ENCODE assay signal across 8 cellular contexts in the genomic region with DNA sequence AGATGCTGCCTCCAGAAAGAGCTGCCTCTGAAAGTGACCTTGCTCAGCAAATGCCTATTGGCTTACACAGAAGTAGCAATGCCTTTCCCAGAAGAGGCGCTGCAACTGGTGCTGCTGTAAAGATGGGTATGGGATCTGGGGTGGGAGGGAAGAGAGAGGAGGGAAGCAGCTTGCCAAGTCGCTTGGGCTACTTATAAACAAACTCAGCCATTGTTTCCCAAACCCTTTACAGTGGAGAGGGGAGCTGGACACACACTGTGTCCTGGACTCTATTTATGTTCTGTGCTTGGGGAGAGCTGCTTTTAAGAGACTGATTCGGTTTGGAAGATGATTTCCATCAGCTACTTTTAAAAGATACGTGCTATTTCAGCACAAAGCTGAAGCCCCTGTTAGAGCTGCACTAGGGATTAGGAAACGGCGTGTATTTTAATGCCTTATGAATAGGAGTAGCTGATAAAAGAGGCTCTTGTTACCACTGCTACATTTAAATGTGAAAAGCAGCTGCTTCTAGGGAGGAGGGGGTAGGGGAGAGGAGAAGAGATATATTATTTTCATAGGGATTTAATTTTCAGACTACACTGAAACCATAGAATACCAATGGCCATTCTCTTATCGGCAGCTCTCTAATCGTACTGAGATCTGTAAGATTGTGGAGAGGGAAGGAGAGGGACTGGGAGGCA.
A peak's percentile ranks its signal among the peaks of the same experiment; 100 is the strongest.
DNase-seq lines count a peak whose midpoint lies in the region; ATAC-seq and TF ChIP-seq lines count a peak whose summit lies in the region.

No MANE protein-coding gene starts in this region.

- ATAC-seq in left lobe of liver = peak; percentile 22

- DNase-seq in NCI-H128 (lab: John Stamatoyannopoulos, UW; ENCODE audit: unreplicated experiment) (peak; percentile 9), cardiac fibroblast (ENCODE audit: low read depth in 2 of 2) (peak; percentile 7 to 45), left lobe of liver (ENCODE audit: low spot score) (no peak), superior temporal gyrus (ENCODE audit: extremely low spot score) (peak; percentile 42), D341Med (ENCODE audit: low spot score) (no peak), T1000 (lab: John Stamatoyannopoulos, UW) (no peak), posterior vena cava (ENCODE audit: low spot score) (no peak), activated T-cell treated with anti-CD3 and anti-CD28 coated beads for 4 hours (no peak)

- no peak for TF ChIP-seq CTCF in cardiac fibroblast (IDR thresholded peaks at IDR 0.05; ENCODE audit: low read depth, low read length)

- intact Hi-C loops in posterior vena cava (cut with DNase I) = loop anchor here in 1 of 2 donors (10.0 kb wide), 3 partner anchors 173 to 1683 kb away; no protein-coding TSS in a partner anchor

- no peak overlapping the region for H3K4me3 ChIP-seq in cardiac fibroblast (replicated peaks in 1 of 2; ENCODE audit: low read depth in 2 of 2, low read length in 2 of 2)

Comparison
In these comparisons a context has a peak if more than half of its experiments do, and no peak if none do; other contexts are left out.
1. DNase-seq: peak in NCI-H128 (single experiment), cardiac fibroblast (2 of 2) and superior temporal gyrus (single experiment); none in left lobe of liver (single experiment), D341Med (single experiment), T1000 (single experiment), posterior vena cava (single experiment) and activated T-cell treated with anti-CD3 and anti-CD28 coated beads for 4 hours (single experiment).